1 cellular context compared by ENCODE assay signal in genomic region chr19:45235485-45235884, GRCh38.
TF ChIP-seq lines count a peak whose summit lies in the region.

No MANE protein-coding gene starts in this region.

TF ChIP-seq in HepG2, 621 proteins besides CTCF, POLR2A, EP300 and RAD21:
- no peak for TF ChIP-seq ZFP36L1 (CRISPR knock-in tag; IDR thresholded peaks at IDR 0.05)
- TF ChIP-seq LRRFIP1 (CRISPR knock-in tag; conservative IDR thresholded peaks at IDR 0.05), result no peak
- no peak for TF ChIP-seq ZNF225 (CRISPR knock-in tag; IDR thresholded peaks at IDR 0.05)
- TF ChIP-seq ZFP36 (IDR thresholded peaks at IDR 0.05; ENCODE audit: borderline replicate concordance, low read depth, low read length, partially characterized antibody), result no peak
- no peak for TF ChIP-seq ZBTB21 (CRISPR knock-in tag; IDR thresholded peaks at IDR 0.05)
- TF ChIP-seq ATF7 (IDR thresholded peaks at IDR 0.05), result no peak
- TF ChIP-seq ATF7 (CRISPR knock-in tag; IDR thresholded peaks at IDR 0.05), result no peak
- no peak for TF ChIP-seq DDIT3 (CRISPR knock-in tag; IDR thresholded peaks at IDR 0.05)
- TF ChIP-seq CREB3 (CRISPR knock-in tag; IDR thresholded peaks at IDR 0.05), result no peak
